Comparison of ENCODE assay signal across 15 cellular contexts in genomic region chr6:166752097-166752496, GRCh38.
DNase-seq lines count a peak whose midpoint lies in the region; ATAC-seq and TF ChIP-seq lines count a peak whose summit lies in the region.
"Had no signal": no experiment of that assay in that cellular context is flagged by ENCODE, and none has a peak within 500 bp of the region (broad histone marks: within the 10 kb centered on the region; RNA-seq: fewer than 3 reads in every experiment).

No MANE protein-coding gene starts in this region.

- peak overlapping the region; percentile 59 for H2BK12ac ChIP-seq in trophoblast cell (ENCODE audit: low read length)

- H3K27me3 ChIP-seq in trophoblast cell (ENCODE audit: insufficient read depth, low read length) (no peaks in the 10 kb centered on the region), upper lobe of right lung (no peaks in the 10 kb centered on the region), GM23338 (ENCODE audit: insufficient read depth) (no peaks in the 10 kb centered on the region)
- H3K27me3 ChIP-seq: neural progenitor cell had no signal

- ATAC-seq in GM19035 (IDR thresholded peaks at IDR 0.05; ENCODE audit: unreplicated experiment) (peak; percentile 88), GM21825 (IDR thresholded peaks at IDR 0.05; ENCODE audit: unreplicated experiment) (peak; percentile 91), HG03175 (IDR thresholded peaks at IDR 0.05; ENCODE audit: unreplicated experiment) (peak; percentile 95), upper lobe of right lung (no peak), GM23338 (no peak)
- ATAC-seq: activated CD4-positive, alpha-beta T cell treated with anti-CD3 and anti-CD28 coated beads for 36 hours; activated naive CD4-positive, alpha-beta T cell treated with anti-CD3 and anti-CD28 coated beads, Interleukin-2, amount 50 U/mL, for 72 hours had no signal

- TF ChIP-seq CTCF in upper lobe of right lung (IDR thresholded peaks at IDR 0.05), result no peak
- TF ChIP-seq CTCF in GM23338 (conservative IDR thresholded peaks at IDR 0.05; ENCODE audit: low read depth in 2 of 2), result no peak

- H2BK5ac ChIP-seq in trophoblast cell (ENCODE audit: low read depth, low read length, poor library complexity), result no peak overlapping the region

- H3K4me3 ChIP-seq in trophoblast cell (ENCODE audit: low read depth, low read length), result no peak overlapping the region
- H3K4me3 ChIP-seq in upper lobe of right lung, result no peak overlapping the region
- H3K4me3 ChIP-seq in GM23338, result no peak overlapping the region
- H3K4me3 ChIP-seq: neural progenitor cell had no signal

- H3K27ac Mint-ChIP-seq in GM23338, result no peak overlapping the region
- H3K27ac Mint-ChIP-seq: activated CD4-positive, alpha-beta T cell treated with anti-CD3 and anti-CD28 coated beads for 36 hours; activated naive CD4-positive, alpha-beta T cell treated with anti-CD3 and anti-CD28 coated beads, Interleukin-2, amount 50 U/mL, for 72 hours; neural progenitor cell had no signal

- no peak overlapping the region for H4K12ac ChIP-seq in trophoblast cell (ENCODE audit: low read depth, low read length)

- H3K36me3 ChIP-seq in trophoblast cell (ENCODE audit: control insufficient read depth in 1 of 2, insufficient read depth in 2 of 2, low read length in 2 of 2) (no peaks in the 10 kb centered on the region), upper lobe of right lung (no peaks in the 10 kb centered on the region), GM23338 (ENCODE audit: insufficient read depth) (no peaks in the 10 kb centered on the region)
- H3K36me3 ChIP-seq: neural progenitor cell had no signal

- no peaks in the 10 kb centered on the region for H3K36me3 Mint-ChIP-seq in GM23338 (ENCODE audit: low read depth)
- H3K36me3 Mint-ChIP-seq: activated naive CD4-positive, alpha-beta T cell treated with anti-CD3 and anti-CD28 coated beads, Interleukin-2, amount 50 U/mL, for 72 hours; neural progenitor cell had no signal

- no peak overlapping the region for H3K4me3 Mint-ChIP-seq in GM23338
- H3K4me3 Mint-ChIP-seq: activated CD4-positive, alpha-beta T cell treated with anti-CD3 and anti-CD28 coated beads for 36 hours; neural progenitor cell had no signal

- H3K9ac ChIP-seq in trophoblast cell (ENCODE audit: low read length), result no peak overlapping the region
- H3K9ac ChIP-seq: neural progenitor cell had no signal

- H3K79me2 ChIP-seq in trophoblast cell (ENCODE audit: control insufficient read depth, insufficient read depth, low read length, poor library complexity) (no peaks in the 10 kb centered on the region), GM23338 (replicated peaks; ENCODE audit: insufficient read depth) (no peaks in the 10 kb centered on the region)

- H4K91ac ChIP-seq in trophoblast cell (ENCODE audit: low read depth, low read length), result peak overlapping the region; percentile 18

- no peak overlapping the region for H3K14ac ChIP-seq in trophoblast cell (ENCODE audit: low read length)

- peaks cover 47% of the 10 kb centered on the region for H3K4me1 Mint-ChIP-seq in GM23338

- peaks cover 5% of the 10 kb centered on the region for H3K79me1 ChIP-seq in trophoblast cell (ENCODE audit: low read length)

- H2BK120ac ChIP-seq in trophoblast cell (ENCODE audit: insufficient read depth, low read length, poor library complexity), result no peak overlapping the region

- no peaks in the 10 kb centered on the region for H3K9me2 ChIP-seq in GM23338 (ENCODE audit: insufficient read depth)

- no CpG with 5 or more reads among the region's 9 CpGs for WGBS in trophoblast cell (ENCODE audit: extremely low coverage, insufficient coverage, insufficient read length)

- H3K4ac ChIP-seq in trophoblast cell (ENCODE audit: low read depth, low read length), result no peak overlapping the region

- DNase-seq in trophoblast cell (no peak), medulla oblongata (ENCODE audit: extremely low spot score) (no peak), cerebellar cortex (ENCODE audit: low spot score) (no peak), upper lobe of right lung (no peak), GM23338 (ENCODE audit: low spot score) (no peak)
- DNase-seq: activated CD4-positive, alpha-beta T cell treated with anti-CD3 and anti-CD28 coated beads for 36 hours; DMS53; foreskin fibroblast; GOT3; NCI-H748 treated with DMSO at 0.1 percent for 48 hours had no signal

- H3K9me3 ChIP-seq in trophoblast cell (ENCODE audit: insufficient read depth, low read depth, low read length), result no peaks in the 10 kb centered on the region
- no peaks in the 10 kb centered on the region for H3K9me3 ChIP-seq in upper lobe of right lung

- H4K8ac ChIP-seq in trophoblast cell (ENCODE audit: low read depth, low read length), result no peak overlapping the region

- no peaks in the 10 kb centered on the region; the same call in 1 of the 2 replicates for H4K20me1 ChIP-seq in GM23338 (replicated peaks; ENCODE audit: insufficient read depth)

- no peaks in the 10 kb centered on the region for H3K9me3 Mint-ChIP-seq in GM23338
- H3K9me3 Mint-ChIP-seq: activated naive CD4-positive, alpha-beta T cell treated with anti-CD3 and anti-CD28 coated beads, Interleukin-2, amount 50 U/mL, for 72 hours; neural progenitor cell had no signal

- H3K4me1 ChIP-seq in trophoblast cell (ENCODE audit: control insufficient read depth in 1 of 2, insufficient read depth in 2 of 2, low read length in 2 of 2) (peaks cover 18 to 25% of the 10 kb centered on the region in 2 experiments), upper lobe of right lung (no peaks in the 10 kb centered on the region), GM23338 (ENCODE audit: insufficient read depth) (peaks cover 35% of the 10 kb centered on the region)

- H3K4me2 ChIP-seq in trophoblast cell (ENCODE audit: low read length) (no peak overlapping the region), GM23338 (no peak overlapping the region)
- H3K4me2 ChIP-seq: neural progenitor cell had no signal

- H2AFZ ChIP-seq in trophoblast cell (ENCODE audit: insufficient read depth, low read length, poor library complexity), result no peak overlapping the region
- no peak overlapping the region for H2AFZ ChIP-seq in GM23338
- H2AFZ ChIP-seq: neural progenitor cell had no signal

- H3K27me3 Mint-ChIP-seq in GM23338 (ENCODE audit: insufficient read depth, low read depth, poor library complexity), result peaks cover 16% of the 10 kb centered on the region

- H3K27ac ChIP-seq in trophoblast cell (ENCODE audit: low read depth, low read length) (no peak overlapping the region), upper lobe of right lung (no peak overlapping the region), GM23338 (ENCODE audit: low read depth) (no peak overlapping the region)
- H3K27ac ChIP-seq: neural progenitor cell had no signal

- H3K18ac ChIP-seq in trophoblast cell (ENCODE audit: low read length), result no peak overlapping the region

- H2AK5ac ChIP-seq in trophoblast cell (ENCODE audit: low read length), result no peak overlapping the region

- intact Hi-C loops in upper lobe of right lung (cut with DNase I), result no loop called here

- H3F3A ChIP-seq in GM23338 (replicated peaks; ENCODE audit: low read depth), result 0 out of 2 replicates have a peak, but pooled peaks cover 6% of the 10 kb centered on the region

- H3K23ac ChIP-seq in trophoblast cell (ENCODE audit: low read length), result no peak overlapping the region

TF ChIP-seq in GM23338, 12 proteins besides CTCF, POLR2A, EP300 and RAD21 (continues in another document):
- TF ChIP-seq EZH2 (IDR thresholded peaks at IDR 0.05; ENCODE audit: low read depth, unreplicated experiment) (no peak), REST (IDR thresholded peaks at IDR 0.05; ENCODE audit: unreplicated experiment) (no peak), ZNF331 (CRISPR knock-in tag; IDR thresholded peaks at IDR 0.05; ENCODE audit: low read depth) (no peak), POLR2AphosphoS5 (IDR thresholded peaks at IDR 0.05; ENCODE audit: low read depth) (no peak), ZNF114 (CRISPR knock-in tag; IDR thresholded peaks at IDR 0.05) (no peak), EZH2phosphoT487 (IDR thresholded peaks at IDR 0.05; ENCODE audit: unreplicated experiment) (no peak), CREB1 (CRISPR knock-in tag; IDR thresholded peaks at IDR 0.05; ENCODE audit: low read depth) (no peak)

Comparison
In these comparisons a context has a peak if more than half of its experiments do, and no peak if none do; other contexts are left out.
1. ATAC-seq: peak in GM19035 (single experiment), GM21825 (single experiment) and HG03175 (single experiment); none in upper lobe of right lung (single experiment) and GM23338 (single experiment).